In genomic region chr10:16988900-16989299, GRCh38 we compare ENCODE assay signal across 1 cellular context.
TF ChIP-seq lines count a peak whose summit lies in the region.

No MANE protein-coding gene starts in this region.

TF ChIP-seq in K562, 482 proteins besides CTCF, POLR2A, EP300 and RAD21 (continued from another document):
- TF ChIP-seq, protein P1, sequence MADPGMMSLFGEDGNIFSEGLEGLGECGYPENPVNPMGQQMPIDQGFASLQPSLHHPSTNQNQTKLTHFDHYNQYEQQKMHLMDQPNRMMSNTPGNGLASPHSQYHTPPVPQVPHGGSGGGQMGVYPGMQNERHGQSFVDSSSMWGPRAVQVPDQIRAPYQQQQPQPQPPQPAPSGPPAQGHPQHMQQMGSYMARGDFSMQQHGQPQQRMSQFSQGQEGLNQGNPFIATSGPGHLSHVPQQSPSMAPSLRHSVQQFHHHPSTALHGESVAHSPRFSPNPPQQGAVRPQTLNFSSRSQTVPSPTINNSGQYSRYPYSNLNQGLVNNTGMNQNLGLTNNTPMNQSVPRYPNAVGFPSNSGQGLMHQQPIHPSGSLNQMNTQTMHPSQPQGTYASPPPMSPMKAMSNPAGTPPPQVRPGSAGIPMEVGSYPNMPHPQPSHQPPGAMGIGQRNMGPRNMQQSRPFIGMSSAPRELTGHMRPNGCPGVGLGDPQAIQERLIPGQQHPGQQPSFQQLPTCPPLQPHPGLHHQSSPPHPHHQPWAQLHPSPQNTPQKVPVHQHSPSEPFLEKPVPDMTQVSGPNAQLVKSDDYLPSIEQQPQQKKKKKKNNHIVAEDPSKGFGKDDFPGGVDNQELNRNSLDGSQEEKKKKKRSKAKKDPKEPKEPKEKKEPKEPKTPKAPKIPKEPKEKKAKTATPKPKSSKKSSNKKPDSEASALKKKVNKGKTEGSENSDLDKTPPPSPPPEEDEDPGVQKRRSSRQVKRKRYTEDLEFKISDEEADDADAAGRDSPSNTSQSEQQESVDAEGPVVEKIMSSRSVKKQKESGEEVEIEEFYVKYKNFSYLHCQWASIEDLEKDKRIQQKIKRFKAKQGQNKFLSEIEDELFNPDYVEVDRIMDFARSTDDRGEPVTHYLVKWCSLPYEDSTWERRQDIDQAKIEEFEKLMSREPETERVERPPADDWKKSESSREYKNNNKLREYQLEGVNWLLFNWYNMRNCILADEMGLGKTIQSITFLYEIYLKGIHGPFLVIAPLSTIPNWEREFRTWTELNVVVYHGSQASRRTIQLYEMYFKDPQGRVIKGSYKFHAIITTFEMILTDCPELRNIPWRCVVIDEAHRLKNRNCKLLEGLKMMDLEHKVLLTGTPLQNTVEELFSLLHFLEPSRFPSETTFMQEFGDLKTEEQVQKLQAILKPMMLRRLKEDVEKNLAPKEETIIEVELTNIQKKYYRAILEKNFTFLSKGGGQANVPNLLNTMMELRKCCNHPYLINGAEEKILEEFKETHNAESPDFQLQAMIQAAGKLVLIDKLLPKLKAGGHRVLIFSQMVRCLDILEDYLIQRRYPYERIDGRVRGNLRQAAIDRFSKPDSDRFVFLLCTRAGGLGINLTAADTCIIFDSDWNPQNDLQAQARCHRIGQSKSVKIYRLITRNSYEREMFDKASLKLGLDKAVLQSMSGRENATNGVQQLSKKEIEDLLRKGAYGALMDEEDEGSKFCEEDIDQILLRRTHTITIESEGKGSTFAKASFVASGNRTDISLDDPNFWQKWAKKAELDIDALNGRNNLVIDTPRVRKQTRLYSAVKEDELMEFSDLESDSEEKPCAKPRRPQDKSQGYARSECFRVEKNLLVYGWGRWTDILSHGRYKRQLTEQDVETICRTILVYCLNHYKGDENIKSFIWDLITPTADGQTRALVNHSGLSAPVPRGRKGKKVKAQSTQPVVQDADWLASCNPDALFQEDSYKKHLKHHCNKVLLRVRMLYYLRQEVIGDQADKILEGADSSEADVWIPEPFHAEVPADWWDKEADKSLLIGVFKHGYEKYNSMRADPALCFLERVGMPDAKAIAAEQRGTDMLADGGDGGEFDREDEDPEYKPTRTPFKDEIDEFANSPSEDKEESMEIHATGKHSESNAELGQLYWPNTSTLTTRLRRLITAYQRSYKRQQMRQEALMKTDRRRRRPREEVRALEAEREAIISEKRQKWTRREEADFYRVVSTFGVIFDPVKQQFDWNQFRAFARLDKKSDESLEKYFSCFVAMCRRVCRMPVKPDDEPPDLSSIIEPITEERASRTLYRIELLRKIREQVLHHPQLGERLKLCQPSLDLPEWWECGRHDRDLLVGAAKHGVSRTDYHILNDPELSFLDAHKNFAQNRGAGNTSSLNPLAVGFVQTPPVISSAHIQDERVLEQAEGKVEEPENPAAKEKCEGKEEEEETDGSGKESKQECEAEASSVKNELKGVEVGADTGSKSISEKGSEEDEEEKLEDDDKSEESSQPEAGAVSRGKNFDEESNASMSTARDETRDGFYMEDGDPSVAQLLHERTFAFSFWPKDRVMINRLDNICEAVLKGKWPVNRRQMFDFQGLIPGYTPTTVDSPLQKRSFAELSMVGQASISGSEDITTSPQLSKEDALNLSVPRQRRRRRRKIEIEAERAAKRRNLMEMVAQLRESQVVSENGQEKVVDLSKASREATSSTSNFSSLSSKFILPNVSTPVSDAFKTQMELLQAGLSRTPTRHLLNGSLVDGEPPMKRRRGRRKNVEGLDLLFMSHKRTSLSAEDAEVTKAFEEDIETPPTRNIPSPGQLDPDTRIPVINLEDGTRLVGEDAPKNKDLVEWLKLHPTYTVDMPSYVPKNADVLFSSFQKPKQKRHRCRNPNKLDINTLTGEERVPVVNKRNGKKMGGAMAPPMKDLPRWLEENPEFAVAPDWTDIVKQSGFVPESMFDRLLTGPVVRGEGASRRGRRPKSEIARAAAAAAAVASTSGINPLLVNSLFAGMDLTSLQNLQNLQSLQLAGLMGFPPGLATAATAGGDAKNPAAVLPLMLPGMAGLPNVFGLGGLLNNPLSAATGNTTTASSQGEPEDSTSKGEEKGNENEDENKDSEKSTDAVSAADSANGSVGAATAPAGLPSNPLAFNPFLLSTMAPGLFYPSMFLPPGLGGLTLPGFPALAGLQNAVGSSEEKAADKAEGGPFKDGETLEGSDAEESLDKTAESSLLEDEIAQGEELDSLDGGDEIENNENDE (IDR thresholded peaks at IDR 0.05; ENCODE audit: low read depth, low read length) = no peak
- no peak for TF ChIP-seq ESRRA (IDR thresholded peaks at IDR 0.05; ENCODE audit: borderline replicate concordance, low read depth)
- TF ChIP-seq FOXM1 (IDR thresholded peaks at IDR 0.05; ENCODE audit: low read depth) = no peak
- TF ChIP-seq FOXM1 (CRISPR knock-in tag; IDR thresholded peaks at IDR 0.05; ENCODE audit: low read depth) = no peak
- TF ChIP-seq BMI1 (IDR thresholded peaks at IDR 0.05; ENCODE audit: low read length) = no peak
- no peak for TF ChIP-seq HNRNPLL (IDR thresholded peaks at IDR 0.05; ENCODE audit: low read depth, low read length, poor library complexity, severe bottlenecking)
- TF ChIP-seq CREB5 (CRISPR knock-in tag; IDR thresholded peaks at IDR 0.05) = no peak
- no peak for TF ChIP-seq AFF1 (IDR thresholded peaks at IDR 0.05; ENCODE audit: low read depth in 1 of 2, partially characterized antibody in 2 of 2)
- TF ChIP-seq, protein P2, sequence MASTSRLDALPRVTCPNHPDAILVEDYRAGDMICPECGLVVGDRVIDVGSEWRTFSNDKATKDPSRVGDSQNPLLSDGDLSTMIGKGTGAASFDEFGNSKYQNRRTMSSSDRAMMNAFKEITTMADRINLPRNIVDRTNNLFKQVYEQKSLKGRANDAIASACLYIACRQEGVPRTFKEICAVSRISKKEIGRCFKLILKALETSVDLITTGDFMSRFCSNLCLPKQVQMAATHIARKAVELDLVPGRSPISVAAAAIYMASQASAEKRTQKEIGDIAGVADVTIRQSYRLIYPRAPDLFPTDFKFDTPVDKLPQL (IDR thresholded peaks at IDR 0.05; ENCODE audit: extremely low read depth, insufficient read length) = no peak
- TF ChIP-seq, protein P3, sequence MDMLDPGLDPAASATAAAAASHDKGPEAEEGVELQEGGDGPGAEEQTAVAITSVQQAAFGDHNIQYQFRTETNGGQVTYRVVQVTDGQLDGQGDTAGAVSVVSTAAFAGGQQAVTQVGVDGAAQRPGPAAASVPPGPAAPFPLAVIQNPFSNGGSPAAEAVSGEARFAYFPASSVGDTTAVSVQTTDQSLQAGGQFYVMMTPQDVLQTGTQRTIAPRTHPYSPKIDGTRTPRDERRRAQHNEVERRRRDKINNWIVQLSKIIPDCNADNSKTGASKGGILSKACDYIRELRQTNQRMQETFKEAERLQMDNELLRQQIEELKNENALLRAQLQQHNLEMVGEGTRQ (CRISPR knock-in tag; IDR thresholded peaks at IDR 0.05) = no peak
- TF ChIP-seq ZNF23 (CRISPR knock-in tag; IDR thresholded peaks at IDR 0.05) = no peak
